ENCODE assay signal across 35 cellular contexts in genomic region chr19:38201731-38202130, GRCh38. TPM values are rescaled to one million over a fixed set of nuclear protein-coding genes. Genes with fewer than 3 reads are reported as not detected.
"Had no signal": no experiment of that assay in that cellular context is flagged by ENCODE, and none has a peak within 500 bp of the region (broad histone marks: within the 10 kb centered on the region; RNA-seq: fewer than 3 reads in every experiment).

No MANE protein-coding gene starts in this region.

- H3K36me3 Mint-ChIP-seq: activated naive CD4-positive, alpha-beta T cell treated with anti-CD3 and anti-CD28 coated beads, Interleukin-2, amount 10 ng/mL, durations not matched to agents 7 days and 5 days had no signal

- H3K4me3 Mint-ChIP-seq: activated CD4-positive, alpha-beta T cell treated with anti-CD3 and anti-CD28 coated beads for 36 hours; activated CD4-positive, alpha-beta T cell treated with anti-CD3 and anti-CD28 coated beads, Interleukin-2, amount 10 ng/mL, durations not matched to agents 7 days and 5 days; activated CD8-positive, alpha-beta T cell treated with anti-CD3 and anti-CD28 coated beads, Interleukin-2, amount 10 ng/mL, durations not matched to agents 7 days and 5 days; activated naive CD4-positive, alpha-beta T cell treated with anti-CD3 and anti-CD28 coated beads, Interleukin-2, amount 10 ng/mL, durations not matched to agents 7 days and 5 days; activated naive CD8-positive, alpha-beta T cell; activated naive CD8-positive, alpha-beta T cell treated with anti-CD3 and anti-CD28 coated beads, Interleukin-2, amount 50 U/mL, for 24 hours; brain; T-helper 1 cell treated with Interleukin-12 subunit alpha and Interleukin-12 subunit beta and Interleukin-4 antibody, amounts not matched to agents 30 μg/mL and 1 μg/mL, for 36 hours; T-helper 2 cell treated with Interferon-gamma antibody and Interleukin-4, amounts not matched to agents 5 μg/mL and 100 μg/mL, for 36 hours had no signal

- H3K9me3 Mint-ChIP-seq: activated CD4-positive, alpha-beta T cell treated with anti-CD3 and anti-CD28 coated beads, Interleukin-2, amount 10 ng/mL, durations not matched to agents 7 days and 5 days; activated naive CD4-positive, alpha-beta T cell treated with anti-CD3 and anti-CD28 coated beads, Interleukin-2, amount 10 ng/mL, durations not matched to agents 7 days and 5 days; activated naive CD8-positive, alpha-beta T cell treated with anti-CD3 and anti-CD28 coated beads, Interleukin-2, amount 50 U/mL, for 24 hours; brain; IgD-negative memory B cell; T-helper 1 cell treated with Interleukin-12 subunit alpha and Interleukin-12 subunit beta and Interleukin-4 antibody, amounts not matched to agents 30 μg/mL and 1 μg/mL, for 36 hours; T-helper 2 cell treated with Interferon-gamma antibody and Interleukin-4, amounts not matched to agents 5 μg/mL and 100 μg/mL, for 36 hours had no signal

- H3K9ac ChIP-seq: SK-N-SH had no signal

- H3K4me3 ChIP-seq: MG63, Peyer's patch, SJSA1 had no signal

- H3K27ac Mint-ChIP-seq: activated CD4-positive, alpha-beta T cell treated with anti-CD3 and anti-CD28 coated beads for 36 hours; activated CD4-positive, alpha-beta T cell treated with anti-CD3 and anti-CD28 coated beads, Interleukin-2, amount 10 ng/mL, durations not matched to agents 7 days and 5 days; activated CD8-positive, alpha-beta T cell treated with anti-CD3 and anti-CD28 coated beads, Interleukin-2, amount 10 ng/mL, durations not matched to agents 7 days and 5 days; activated naive CD4-positive, alpha-beta T cell treated with anti-CD3 and anti-CD28 coated beads, Interleukin-2, amount 10 ng/mL, durations not matched to agents 7 days and 5 days; activated naive CD8-positive, alpha-beta T cell; activated naive CD8-positive, alpha-beta T cell treated with anti-CD3 and anti-CD28 coated beads, Interleukin-2, amount 50 U/mL, for 24 hours; T-helper 1 cell treated with Interleukin-12 subunit alpha and Interleukin-12 subunit beta and Interleukin-4 antibody, amounts not matched to agents 30 μg/mL and 1 μg/mL, for 36 hours; T-helper 2 cell treated with Interferon-gamma antibody and Interleukin-4, amounts not matched to agents 5 μg/mL and 100 μg/mL, for 36 hours had no signal

- H3K27ac ChIP-seq: Peyer's patch, SJSA1 had no signal

- H3K27me3 ChIP-seq: MG63, Peyer's patch, SJSA1 had no signal

- H3K4me1 ChIP-seq: Peyer's patch, SJSA1 had no signal

- ATAC-seq: activated CD4-positive, alpha-beta T cell treated with anti-CD3 and anti-CD28 coated beads for 36 hours; activated CD4-positive, CD25-positive, alpha-beta regulatory T cell treated with anti-CD3 and anti-CD28 coated beads, Interleukin-2, amount 50 U/mL, for 24 hours; activated CD8-positive, alpha-beta T cell treated with anti-CD3 and anti-CD28 coated beads, Interleukin-2, amount 10 ng/mL, durations not matched to agents 7 days and 5 days; activated naive CD8-positive, alpha-beta T cell treated with anti-CD3 and anti-CD28 coated beads, Interleukin-2, amount 50 U/mL, for 24 hours; PC-3 had no signal

- H3K4me1 Mint-ChIP-seq: activated CD4-positive, alpha-beta T cell treated with anti-CD3 and anti-CD28 coated beads for 36 hours; activated CD4-positive, alpha-beta T cell treated with anti-CD3 and anti-CD28 coated beads, Interleukin-2, amount 10 ng/mL, durations not matched to agents 7 days and 5 days; activated naive CD4-positive, alpha-beta T cell treated with anti-CD3 and anti-CD28 coated beads, Interleukin-2, amount 10 ng/mL, durations not matched to agents 7 days and 5 days; activated naive CD8-positive, alpha-beta T cell treated with anti-CD3 and anti-CD28 coated beads, Interleukin-2, amount 50 U/mL, for 24 hours; IgD-negative memory B cell had no signal

- DNase-seq: activated CD4-positive, alpha-beta T cell treated with anti-CD3 and anti-CD28 coated beads for 36 hours; activated CD4-positive, alpha-beta T cell treated with anti-CD3 and anti-CD28 coated beads, Interleukin-2, amount 10 ng/mL, durations not matched to agents 7 days and 5 days; activated CD4-positive, alpha-beta T cell treated with anti-CD3 and anti-CD28 coated beads, Interleukin-2, amount 50 U/mL, for 48 hours; activated CD8-positive, alpha-beta T cell treated with anti-CD3 and anti-CD28 coated beads, Interleukin-2, amount 10 ng/mL, durations not matched to agents 7 days and 5 days; activated effector memory CD4-positive, alpha-beta T cell treated with Interleukin-2 at 50 U/mL for 16 hours; activated naive CD4-positive, alpha-beta T cell treated with anti-CD3 and anti-CD28 coated beads, Interleukin-2, amount 10 ng/mL, durations not matched to agents 7 days and 5 days; activated naive CD8-positive, alpha-beta T cell treated with anti-CD3 and anti-CD28 coated beads, Interleukin-2, amount 50 U/mL, for 24 hours; activated T-cell treated with anti-CD3 and anti-CD28 coated beads, Interleukin-2, amount 50 U/mL, for 48 hours; central memory CD4-positive, alpha-beta T cell; Kasumi-1; KG1; MG63; NCI-H1092; NCI-H1436 treated with DMSO at 0.1 percent for 48 hours; NCI-H1694 treated with DMSO at 0.1 percent for 48 hours; NCI-H2029; NCI-H2107; NCI-H2171; NCI-H510A; NCI-H526; NCI-H748 treated with DMSO at 0.1 percent for 48 hours; NK-92 treated with Interleukin-12 subunit alpha and Interleukin-12 subunit beta, amount 100 ng/mL, for 24 hours; PC-3; Peyer's patch; SHP77 treated with DMSO at 0.1 percent for 48 hours; SK-N-SH had no signal

- FAIRE-seq: bronchial epithelial cell, TTC549 had no signal

- H3K9me3 ChIP-seq: MG63, Peyer's patch, SJSA1, SK-N-SH had no signal

- H3K27me3 Mint-ChIP-seq: activated CD4-positive, alpha-beta T cell treated with anti-CD3 and anti-CD28 coated beads for 36 hours; activated CD4-positive, alpha-beta T cell treated with anti-CD3 and anti-CD28 coated beads, Interleukin-2, amount 10 ng/mL, durations not matched to agents 7 days and 5 days; activated naive CD4-positive, alpha-beta T cell treated with anti-CD3 and anti-CD28 coated beads, Interleukin-2, amount 10 ng/mL, durations not matched to agents 7 days and 5 days; activated naive CD8-positive, alpha-beta T cell; activated naive CD8-positive, alpha-beta T cell treated with anti-CD3 and anti-CD28 coated beads, Interleukin-2, amount 50 U/mL, for 24 hours; brain; IgD-negative memory B cell had no signal

RNA-seq across cellular contexts. Expression of gene DPF1, which starts 22.3 kb away (rescaled TPM):
- total RNA-seq: bronchial epithelial cell, Peyer's patch had no signal

RNA-seq across cellular contexts. Expression of gene PPP1R14A, which starts 54.4 kb away (rescaled TPM):
- total RNA-seq: activated CD4-positive, alpha-beta T cell treated with anti-CD3 and anti-CD28 coated beads, Interleukin-2, amount 10 ng/mL, durations not matched to agents 7 days and 5 days; activated CD8-positive, alpha-beta T cell treated with anti-CD3 and anti-CD28 coated beads, Interleukin-2, amount 10 ng/mL, durations not matched to agents 7 days and 5 days; PC-3; SJSA1 had no signal
